ENCODE assay signal across 21 cellular contexts in genomic region chr16:83830091-83830768, GRCh38.
"Had no signal": no experiment of that assay in that cellular context is flagged by ENCODE, and none has a peak within 500 bp of the region (broad histone marks: within the 10 kb centered on the region; RNA-seq: fewer than 3 reads in every experiment).

No MANE protein-coding gene starts in this region.

- H3K9me3 ChIP-seq: colonic mucosa, neutrophil, stomach had no signal

- H3K27ac Mint-ChIP-seq: nephron progenitor cell; stimulated activated naive B cell treated with anti-CD40 and anti-IgM and Interleukin-4, amounts not matched to agents 10 μg/mL and 1 μg/mL and 100 μg/mL, for 72 hours had no signal

- H3K27ac ChIP-seq: colonic mucosa, foreskin keratinocyte, neutrophil, psoas muscle, skin epidermis, stomach had no signal

- H3K27me3 ChIP-seq: colonic mucosa, neutrophil, stomach had no signal

- H3K4me1 ChIP-seq: colonic mucosa, foreskin keratinocyte, psoas muscle had no signal

- DNase-seq: colonic mucosa; dermis blood vessel endothelial cell; erythroblast; foreskin keratinocyte; kidney; left cardiac atrium; left ventricle myocardium superior; mesenchymal stem cell; naive B cell; nephron progenitor cell; psoas muscle; retina; stimulated activated CD4-positive, alpha-beta T cell treated with anti-CD3 and anti-CD28 coated beads, Interleukin-2, amount 100 ng/mL, for 24 hours; stimulated activated CD4-positive, alpha-beta T cell treated with anti-CD3 and anti-CD28 coated beads, Interleukin-4, amount 100 ng/mL, for 4 hours; stimulated activated naive B cell treated with anti-CD40 and anti-IgM and Interleukin-4, amounts not matched to agents 10 μg/mL and 1 μg/mL and 100 μg/mL, for 72 hours; stomach; substantia nigra had no signal

- H3K36me3 Mint-ChIP-seq: naive B cell; stimulated activated naive B cell treated with anti-CD40 and anti-IgM and Interleukin-4, amounts not matched to agents 10 μg/mL and 1 μg/mL and 100 μg/mL, for 72 hours had no signal

- H3K36me3 ChIP-seq: colonic mucosa, neutrophil, stomach had no signal

- ATAC-seq: foreskin keratinocyte; left cardiac atrium; left ventricle myocardium superior; psoas muscle; sciatic nerve; stimulated activated naive B cell treated with anti-CD40 and anti-IgM and Interleukin-4, amounts not matched to agents 10 μg/mL and 1 μg/mL and 100 μg/mL, for 72 hours had no signal

- H3K4me3 Mint-ChIP-seq: naive B cell; nephron progenitor cell; stimulated activated naive B cell treated with anti-CD40 and anti-IgM and Interleukin-4, amounts not matched to agents 10 μg/mL and 1 μg/mL and 100 μg/mL, for 72 hours had no signal

- H3K4me3 ChIP-seq: colonic mucosa, lung, psoas muscle, skin epidermis, stomach had no signal
